Comparison of ENCODE assay signal across 11 cellular contexts in the genomic region with DNA sequence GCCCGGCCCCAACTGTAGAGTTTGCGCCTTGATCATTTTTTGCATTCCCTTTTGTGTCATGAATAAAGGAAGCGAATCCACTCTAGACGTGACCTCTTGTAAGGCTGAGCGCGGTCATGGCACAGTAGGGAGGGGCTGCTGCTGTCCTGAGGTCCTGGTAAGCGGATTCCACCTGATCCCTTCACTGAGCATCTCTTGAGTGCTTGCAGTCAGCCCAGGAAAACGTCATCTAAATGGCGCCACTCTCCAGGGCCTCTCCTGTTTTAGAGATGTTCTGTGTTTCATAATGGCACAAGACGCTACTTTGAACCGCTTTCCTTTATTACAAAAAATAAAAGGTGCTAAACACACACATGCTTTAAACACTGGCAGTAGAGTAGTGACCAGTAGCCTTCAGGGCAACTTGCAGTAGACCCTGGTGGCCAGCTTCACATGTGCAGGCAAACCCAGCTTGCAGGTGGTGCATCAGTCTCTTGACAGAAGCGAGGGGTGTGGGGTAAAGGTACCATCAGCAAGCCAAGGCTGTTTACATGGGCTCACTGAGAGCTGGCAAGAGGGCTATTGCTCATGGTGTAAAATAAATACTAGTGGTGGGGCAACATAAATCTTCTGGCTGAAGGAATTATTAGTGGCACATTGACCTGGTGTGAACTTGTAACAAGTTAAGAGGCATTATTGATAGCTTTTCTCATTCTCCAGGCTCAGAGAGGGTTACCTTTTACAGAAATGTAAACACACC.
"Had no signal": no experiment of that assay in that cellular context is flagged by ENCODE, and none has a peak within 500 bp of the region (broad histone marks: within the 10 kb centered on the region; RNA-seq: fewer than 3 reads in every experiment).

No MANE protein-coding gene starts in this region.

- H3K27me3 Mint-ChIP-seq: activated naive CD4-positive, alpha-beta T cell treated with anti-CD3 and anti-CD28 coated beads, Interleukin-2, amount 50 U/mL, for 24 hours; stimulated activated memory B cell treated with anti-CD40 and anti-IgM and Interleukin-4, amounts not matched to agents 10 μg/mL and 1 μg/mL and 100 μg/mL, for 72 hours had no signal

- H3K9me3 Mint-ChIP-seq: activated naive CD4-positive, alpha-beta T cell treated with anti-CD3 and anti-CD28 coated beads, Interleukin-2, amount 50 U/mL, for 24 hours; memory B cell; stimulated activated memory B cell treated with anti-CD40 and anti-IgM and Interleukin-4, amounts not matched to agents 10 μg/mL and 1 μg/mL and 100 μg/mL, for 72 hours had no signal

- H3K4me1 ChIP-seq: foreskin keratinocyte, tibial artery had no signal

- H3K36me3 ChIP-seq: esophagus squamous epithelium, heart left ventricle, neutrophil, tibial artery had no signal

- H3K4me3 Mint-ChIP-seq: activated naive CD4-positive, alpha-beta T cell treated with anti-CD3 and anti-CD28 coated beads, Interleukin-2, amount 50 U/mL, for 24 hours; memory B cell; stimulated activated memory B cell treated with anti-CD40 and anti-IgM and Interleukin-4, amounts not matched to agents 10 μg/mL and 1 μg/mL and 100 μg/mL, for 72 hours had no signal

- H3K4me1 Mint-ChIP-seq: activated naive CD4-positive, alpha-beta T cell treated with anti-CD3 and anti-CD28 coated beads, Interleukin-2, amount 50 U/mL, for 24 hours had no signal

- ATAC-seq: foreskin keratinocyte; heart left ventricle; left lobe of liver; stimulated activated memory B cell treated with anti-CD40 and anti-IgM and Interleukin-4, amounts not matched to agents 10 μg/mL and 1 μg/mL and 100 μg/mL, for 72 hours had no signal

- H3K27me3 ChIP-seq: heart left ventricle, neutrophil, tibial artery had no signal

- H3K36me3 Mint-ChIP-seq: activated naive CD4-positive, alpha-beta T cell treated with anti-CD3 and anti-CD28 coated beads, Interleukin-2, amount 50 U/mL, for 24 hours; memory B cell; stimulated activated memory B cell treated with anti-CD40 and anti-IgM and Interleukin-4, amounts not matched to agents 10 μg/mL and 1 μg/mL and 100 μg/mL, for 72 hours had no signal

- H3K9me3 ChIP-seq: esophagus squamous epithelium, heart left ventricle, neutrophil, tibial artery had no signal

- DNase-seq: activated T-cell treated with anti-CD3 and anti-CD28 coated beads, Interleukin-2, amount 50 U/mL, for 1 hour; esophagus squamous epithelium; foreskin keratinocyte; heart left ventricle; small intestine; tibial artery had no signal

- H3K27ac ChIP-seq: esophagus squamous epithelium, foreskin keratinocyte, heart left ventricle, neutrophil, tibial artery had no signal

- H3K4me3 ChIP-seq: esophagus squamous epithelium, heart left ventricle, tibial artery had no signal

- H3K27ac Mint-ChIP-seq: activated naive CD4-positive, alpha-beta T cell treated with anti-CD3 and anti-CD28 coated beads, Interleukin-2, amount 50 U/mL, for 24 hours; memory B cell; stimulated activated memory B cell treated with anti-CD40 and anti-IgM and Interleukin-4, amounts not matched to agents 10 μg/mL and 1 μg/mL and 100 μg/mL, for 72 hours had no signal
